20 cellular contexts compared by ENCODE assay signal in genomic region chr17:1533649-1534325, GRCh38. TPM values are rescaled to one million over a fixed set of nuclear protein-coding genes. Genes with fewer than 3 reads are reported as not detected.
DNase-seq lines count a peak whose midpoint lies in the region; TF ChIP-seq lines count a peak whose summit lies in the region.
"Had no signal": no experiment of that assay in that cellular context is flagged by ENCODE, and none has a peak within 500 bp of the region (broad histone marks: within the 10 kb centered on the region; RNA-seq: fewer than 3 reads in every experiment).

No MANE protein-coding gene starts in this region.

- H3K27ac ChIP-seq in VCaP: peak overlapping the region; percentile 80; the same call in 1 of the 2 replicates
- H3K27ac ChIP-seq in GM23248: no peak overlapping the region
- H3K27ac ChIP-seq in thyroid gland: no peak overlapping the region
- H3K27ac ChIP-seq: C4-2B, HL-60, KMS-11, upper lobe of left lung had no signal

- no peak for TF ChIP-seq POLR2A in thyroid gland (IDR thresholded peaks at IDR 0.05)

- DNase-seq in endothelial cell (ENCODE audit: low spot score): no peak
- peak; percentile 49 for DNase-seq in myocyte (ENCODE audit: low read depth)
- peak; percentile 52 for DNase-seq in superior temporal gyrus (ENCODE audit: extremely low spot score)
- DNase-seq in GM23248: no peak
- DNase-seq in thyroid gland: no peak
- no peak for DNase-seq in stimulated activated CD4-positive, alpha-beta T cell treated with anti-CD3 and anti-CD28 coated beads, Interleukin-4, amount 100 ng/mL, for 4 hours
- DNase-seq: cerebellar nuclear complex, DMS79, kidney, MM.1S, NCI-H1417, NCI-H2029 treated with DMSO at 0.1 percent for 48 hours, NCI-H226, occipital lobe, upper lobe of left lung had no signal

- H3K4me3 ChIP-seq in GM23248: no peak overlapping the region
- no peak overlapping the region for H3K4me3 ChIP-seq in thyroid gland (replicated peaks in 1 of 3)
- H3K4me3 ChIP-seq: upper lobe of left lung had no signal

- no peaks in the 10 kb centered on the region for H3K79me2 ChIP-seq in GM23248 (ENCODE audit: insufficient read depth)

- no peaks in the 10 kb centered on the region for H4K20me1 ChIP-seq in GM23248 (ENCODE audit: insufficient read depth)

- H3K4me1 ChIP-seq in GM23248 (ENCODE audit: insufficient read depth) (no peaks in the 10 kb centered on the region), thyroid gland (peaks cover 6 to 8% of the 10 kb centered on the region in 2 donors)

- H3K36me3 ChIP-seq in GM23248 (ENCODE audit: low read depth) (peaks cover 11% of the 10 kb centered on the region; the same call in 1 of the 2 replicates), thyroid gland (peaks cover 45 to 73% of the 10 kb centered on the region in 2 donors)

- no peak overlapping the region for H2AFZ ChIP-seq in GM23248

- H3K27ac Mint-ChIP-seq in endothelial cell (ENCODE audit: unreplicated experiment): no peak overlapping the region
- H3K27ac Mint-ChIP-seq: activated naive CD8-positive, alpha-beta T cell treated with anti-CD3 and anti-CD28 coated beads, Interleukin-2, amount 50 U/mL, for 24 hours had no signal

- no peak for TF ChIP-seq CTCF in VCaP (conservative IDR thresholded peaks at IDR 0.05)
- TF ChIP-seq CTCF in endothelial cell (IDR thresholded peaks at IDR 0.05; ENCODE audit: unreplicated experiment): no peak
- TF ChIP-seq CTCF in thyroid gland (IDR thresholded peaks at IDR 0.05): no peak

- peak overlapping the region; percentile 30 for H3K4me3 Mint-ChIP-seq in endothelial cell (ENCODE audit: unreplicated experiment)
- H3K4me3 Mint-ChIP-seq: activated naive CD8-positive, alpha-beta T cell treated with anti-CD3 and anti-CD28 coated beads, Interleukin-2, amount 50 U/mL, for 24 hours had no signal

- intact Hi-C loops in thyroid gland (cut with DNase I): no loop called here

- H3K9me3 Mint-ChIP-seq in endothelial cell (ENCODE audit: unreplicated experiment): no peaks in the 10 kb centered on the region
- H3K9me3 Mint-ChIP-seq: activated naive CD8-positive, alpha-beta T cell treated with anti-CD3 and anti-CD28 coated beads, Interleukin-2, amount 50 U/mL, for 24 hours had no signal

- peaks cover 3% of the 10 kb centered on the region for H3K27me3 Mint-ChIP-seq in endothelial cell (ENCODE audit: unreplicated experiment)
- H3K27me3 Mint-ChIP-seq: activated naive CD8-positive, alpha-beta T cell treated with anti-CD3 and anti-CD28 coated beads, Interleukin-2, amount 50 U/mL, for 24 hours had no signal

- in situ Hi-C loops in GM23248 (cut with MboI): no loop called here

- H3K9ac ChIP-seq in GM23248: no peak overlapping the region
- H3K9ac ChIP-seq: KMS-11 had no signal

- 90% methylated on average over 23 to 24 of the region's 24 CpGs for WGBS in GM23248 (ENCODE audit: low coverage in 1 of 2, low lambda C conversion rate in 2 of 2, missing lambda C conversion rate in 2 of 2), 2 experiments
- WGBS in thyroid gland, 2 donors: 94 to 96% methylated on average over 24 of the region's 24 CpGs

- peaks cover 55% of the 10 kb centered on the region for H3K36me3 Mint-ChIP-seq in endothelial cell (ENCODE audit: low read depth, unreplicated experiment)

- H3K4me2 ChIP-seq in GM23248 (ENCODE audit: unreplicated experiment): no peak overlapping the region
- H3K4me2 ChIP-seq: KMS-11 had no signal

- H3K9me2 ChIP-seq in GM23248 (ENCODE audit: insufficient read depth): no peaks in the 10 kb centered on the region

- no peaks in the 10 kb centered on the region for H3K9me3 ChIP-seq in GM23248 (ENCODE audit: low read depth)
- H3K9me3 ChIP-seq in thyroid gland: no peaks in the 10 kb centered on the region
- H3K9me3 ChIP-seq: upper lobe of left lung had no signal

- no peaks in the 10 kb centered on the region for H3K27me3 ChIP-seq in GM23248 (replicated peaks; ENCODE audit: insufficient read depth)
- H3K27me3 ChIP-seq in thyroid gland: no peaks in the 10 kb centered on the region
- H3K27me3 ChIP-seq: upper lobe of left lung had no signal

- no peaks in the 10 kb centered on the region for H3F3A ChIP-seq in GM23248 (ENCODE audit: insufficient read depth)

- H3K4me1 Mint-ChIP-seq in endothelial cell (ENCODE audit: unreplicated experiment): no peaks in the 10 kb centered on the region
- H3K4me1 Mint-ChIP-seq: activated naive CD8-positive, alpha-beta T cell treated with anti-CD3 and anti-CD28 coated beads, Interleukin-2, amount 50 U/mL, for 24 hours had no signal

RNA-seq across cellular contexts. Expression of gene INPP5K, which starts 17.4 kb away (rescaled TPM):
- 40.9 TPM for total RNA-seq in endothelial cell (ENCODE audit: unreplicated experiment)
- 47.2 and 71.4 TPM in 2 replicates for total RNA-seq in myocyte
- polyA plus RNA-seq in myocyte (2012): 57.7 TPM
- 42.3 and 57.8 TPM in 2 replicates for total RNA-seq in GM23248 (2014; rRNA removed; shearing (Covaris generic))
- polyA plus RNA-seq in GM23248 (2016; fragmentation: Nextera tagmentation; extraction: Ambion mirVana): 36.1 and 37.5 TPM in 2 replicates
- total RNA-seq in thyroid gland: 100 to 1,000 TPM; 124 to 285 (median 158) TPM

RNA-seq across cellular contexts. Expression of gene PITPNA, which starts 28.8 kb away (rescaled TPM):
- total RNA-seq in endothelial cell (ENCODE audit: unreplicated experiment) (215 TPM), myocyte (25.1 and 29.9 TPM in 2 replicates), thyroid gland (10 to 100 TPM; 49.9 to 64.7 (median 54.2) TPM)
- 63.4 TPM for polyA plus RNA-seq in myocyte (2012)
- 19.1 and 34.3 TPM in 2 replicates for total RNA-seq in GM23248 (2014; rRNA removed; shearing (Covaris generic))
- 31.6 and 34.6 TPM in 2 replicates for polyA plus RNA-seq in GM23248 (2016; fragmentation: Nextera tagmentation; extraction: Ambion mirVana)

RNA-seq across cellular contexts. Expression of gene MYO1C, which starts 41.3 kb away (rescaled TPM):
- total RNA-seq in endothelial cell (ENCODE audit: unreplicated experiment): 117 TPM
- 122 and 125 TPM in 2 replicates for total RNA-seq in myocyte
- 220 TPM for polyA plus RNA-seq in myocyte (2012)
- total RNA-seq in GM23248 (2014; rRNA removed; shearing (Covaris generic)): 206 and 218 TPM in 2 replicates
- 196 and 197 TPM in 2 replicates for polyA plus RNA-seq in GM23248 (2016; fragmentation: Nextera tagmentation; extraction: Ambion mirVana)
- total RNA-seq in thyroid gland: 100 to 1,000 TPM; 103 to 145 (median 121) TPM

Comparison
In these comparisons a context has a peak if more than half of its experiments do, and no peak if none do; other contexts are left out.
1. DNase-seq: peak in myocyte (single experiment) and superior temporal gyrus (single experiment); none in endothelial cell (single experiment), GM23248 (single experiment), thyroid gland (0 of 2) and stimulated activated CD4-positive, alpha-beta T cell treated with anti-CD3 and anti-CD28 coated beads, Interleukin-4, amount 100 ng/mL, for 4 hours (0 of 2).